Comparison of ENCODE assay signal across 31 cellular contexts in genomic region chr3:48233542-48233941, GRCh38. TPM values are rescaled to one million over a fixed set of nuclear protein-coding genes. Genes with fewer than 3 reads are reported as not detected.
DNase-seq lines count a peak whose midpoint lies in the region; ATAC-seq, FAIRE-seq and TF ChIP-seq lines count a peak whose summit lies in the region.
"Had no signal": no experiment of that assay in that cellular context is flagged by ENCODE, and none has a peak within 500 bp of the region (broad histone marks: within the 10 kb centered on the region; RNA-seq: fewer than 3 reads in every experiment).

No MANE protein-coding gene starts in this region.

- no peak overlapping the region for H2BK12ac ChIP-seq in trophoblast cell (ENCODE audit: low read length)

- H3K4me1 ChIP-seq in K562 (replicated peaks in 1 of 2; ENCODE audit: control insufficient read depth in 2 of 2, insufficient read depth in 2 of 2, low read length in 2 of 2), result peaks cover 7 to 14% of the 10 kb centered on the region in 2 experiments; a peak in 3 of 5 replicates
- H3K4me1 ChIP-seq in trophoblast cell (ENCODE audit: control insufficient read depth in 1 of 2, insufficient read depth in 2 of 2, low read length in 2 of 2), result no peaks in the 10 kb centered on the region
- H3K4me1 ChIP-seq: uterus had no signal

- H4K20me1 ChIP-seq in K562 (replicated peaks; ENCODE audit: control insufficient read depth, insufficient read depth, low read length), result no peaks in the 10 kb centered on the region
- H4K20me1 ChIP-seq: BLaER1 had no signal

- H4K91ac ChIP-seq in trophoblast cell (ENCODE audit: low read depth, low read length), result no peak overlapping the region

- H2BK120ac ChIP-seq in trophoblast cell (ENCODE audit: insufficient read depth, low read length, poor library complexity), result no peak overlapping the region

- H3K23ac ChIP-seq in trophoblast cell (ENCODE audit: low read length), result no peak overlapping the region

- H3K14ac ChIP-seq in trophoblast cell (ENCODE audit: low read length), result no peak overlapping the region

- H3K18ac ChIP-seq in trophoblast cell (ENCODE audit: low read length), result no peak overlapping the region

- H4K12ac ChIP-seq in trophoblast cell (ENCODE audit: low read depth, low read length), result no peak overlapping the region

- no peak for TF ChIP-seq RAD21 in K562 (CRISPR knock-in tag; conservative IDR thresholded peaks at IDR 0.05 in 1 of 2, IDR thresholded peaks at IDR 0.05 in 1 of 2)

- H3K27ac ChIP-seq in K562 (ENCODE audit: extremely low read depth, low read depth, low read length), result no peak overlapping the region
- H3K27ac ChIP-seq in trophoblast cell (ENCODE audit: low read depth, low read length), result no peak overlapping the region
- H3K27ac ChIP-seq: ascending aorta, BLaER1, lower lobe of right lung, uterus had no signal

- H2BK5ac ChIP-seq in trophoblast cell (ENCODE audit: low read depth, low read length, poor library complexity), result no peak overlapping the region

- POLR2A ChIA-PET in K562 (lab: Yijun Ruan, JAX), result interaction anchor here (0.6 kb wide), 1 partner anchor 273 kb away, joined by 5 read pairs; no protein-coding TSS in a partner anchor

- CTCF ChIA-PET in K562 (lab: Yijun Ruan, JAX; ENCODE audit: low intra/inter-chr PET ratio), result interaction anchor here (0.7 kb wide), 1 partner anchor 203 kb away, joined by 3 read pairs; no protein-coding TSS in a partner anchor

- H2AFZ ChIP-seq in K562 (ENCODE audit: low read depth, low read length) (no peak overlapping the region), trophoblast cell (ENCODE audit: insufficient read depth, low read length, poor library complexity) (no peak overlapping the region)

- H3K9me3 ChIP-seq in K562 (replicated peaks; ENCODE audit: control insufficient read depth, insufficient read depth, low read depth, low read length) (peaks cover 3% of the 10 kb centered on the region), trophoblast cell (ENCODE audit: insufficient read depth, low read depth, low read length) (no peaks in the 10 kb centered on the region)
- H3K9me3 ChIP-seq: ascending aorta, lower lobe of right lung, testis, uterus had no signal

- no peak overlapping the region for H3K4me2 ChIP-seq in K562 (ENCODE audit: insufficient read depth, low read length)
- H3K4me2 ChIP-seq in trophoblast cell (ENCODE audit: low read length), result no peak overlapping the region
- H3K4me2 ChIP-seq: BLaER1 had no signal

- no peaks in the 10 kb centered on the region for H3K9me1 ChIP-seq in K562 (ENCODE audit: control insufficient read depth, insufficient read depth, low read length)

- no peak for TF ChIP-seq CTCF in K562 (IDR thresholded peaks at IDR 0.05 in 2 of 3, conservative IDR thresholded peaks at IDR 0.05 in 1 of 3; ENCODE audit: insufficient read depth in 2 of 3, low read depth in 1 of 3, low read length in 3 of 3)

- no peaks in the 10 kb centered on the region for H3K36me3 ChIP-seq in K562 (ENCODE audit: control insufficient read depth, insufficient read depth, low read length)
- H3K36me3 ChIP-seq in trophoblast cell (ENCODE audit: control insufficient read depth in 1 of 2, insufficient read depth in 2 of 2, low read length in 2 of 2), result no peaks in the 10 kb centered on the region
- H3K36me3 ChIP-seq: ascending aorta, BLaER1, lower lobe of right lung, uterus, WERI-Rb-1 had no signal

- 10% methylated on average over 2 of the region's 2 CpGs for WGBS in K562 (ENCODE audit: insufficient coverage, low coverage, missing lambda C conversion rate)
- no CpG with 5 or more reads among the region's 2 CpGs for WGBS in trophoblast cell (ENCODE audit: extremely low coverage, insufficient coverage, insufficient read length)

- H3K27me3 ChIP-seq in K562 (ENCODE audit: control insufficient read depth in 2 of 2, insufficient read depth in 2 of 2, low read length in 2 of 2) (no peaks in the 10 kb centered on the region), trophoblast cell (ENCODE audit: insufficient read depth, low read length) (no peaks in the 10 kb centered on the region)
- H3K27me3 ChIP-seq: ascending aorta, BLaER1, testis, uterus had no signal

- TF ChIP-seq EP300 in K562 (IDR thresholded peaks at IDR 0.05; ENCODE audit: low read length), result no peak

- peak; percentile 51 for DNase-seq in CD1c-positive myeloid dendritic cell (ENCODE audit: extremely low spot score)
- DNase-seq in MV-4-11 (lab: John Stamatoyannopoulos, UW), result peak; percentile 83
- no peak for DNase-seq in K562 (ENCODE audit: extremely low read depth in 1 of 4, low spot score in 3 of 4)
- peak; percentile 3 for DNase-seq in posterior vena cava (ENCODE audit: low spot score)
- no peak for DNase-seq in activated CD4-positive, CD25-positive, alpha-beta regulatory T cell treated with anti-CD3 and anti-CD28 coated beads, Interleukin-2, amount 50 U/mL, for 72 hours
- no peak for DNase-seq in trophoblast cell
- DNase-seq: ACHN; activated CD4-positive, alpha-beta T cell treated with anti-CD3 and anti-CD28 coated beads, Interleukin-2, amount 10 ng/mL, durations not matched to agents 24 days and 14 days; activated T-cell treated with anti-CD3 and anti-CD28 coated beads, Interleukin-2, amount 50 U/mL, for 24 hours; COR-L47; effector CD4-positive, alpha-beta T cell; GDM1; hippocampal formation; IMR-90; lower lobe of right lung; naive thymus-derived CD8-positive, alpha-beta T cell; NCI-H1092 treated with DMSO at 0.1 percent for 48 hours; NCI-H1694 treated with DMSO at 0.1 percent for 48 hours; NCI-H2171; SHP77; testis; uterus; WERI-Rb-1 had no signal

- no peak for ATAC-seq in K562
- no peak for ATAC-seq in esophagus mucosa
- ATAC-seq: Panc1 had no signal

- intact Hi-C loops in K562 (cut with micrococcal nuclease), result loop anchor here (2.0 kb wide), 2 partner anchors 39 to 203 kb away; no protein-coding TSS in a partner anchor
- intact Hi-C loops in posterior vena cava (cut with DNase I), result no loop called here

- BruUV-seq in K562 (replicated peaks; lab: Mats Ljungman, UMichigan), result no TSS peak

- no peak overlapping the region for H3K4me3 ChIP-seq in K562
- H3K4me3 ChIP-seq in trophoblast cell (ENCODE audit: low read depth, low read length), result no peak overlapping the region
- H3K4me3 ChIP-seq: BLaER1, lower lobe of right lung, testis, uterus had no signal

- H4K8ac ChIP-seq in trophoblast cell (ENCODE audit: low read depth, low read length), result no peak overlapping the region

- no peak for TF ChIP-seq POLR2A in K562 (conservative IDR thresholded peaks at IDR 0.05)

- no peak overlapping the region for H2AK5ac ChIP-seq in trophoblast cell (ENCODE audit: low read length)

- no peaks in the 10 kb centered on the region for H3K79me1 ChIP-seq in trophoblast cell (ENCODE audit: low read length)

- in situ Hi-C loops in K562 (cut with MboI), result loop anchor here (10.0 kb wide), 1 partner anchor 201 kb away; the partner anchor contains the start of gene PLXNB1

- no peaks in the 10 kb centered on the region for H3K79me2 ChIP-seq in K562 (ENCODE audit: control insufficient read depth, insufficient read depth, low read length)
- no peaks in the 10 kb centered on the region for H3K79me2 ChIP-seq in trophoblast cell (ENCODE audit: control insufficient read depth, insufficient read depth, low read length, poor library complexity)

- H3K9ac ChIP-seq in K562 (ENCODE audit: insufficient read depth in 1 of 2, low read depth in 2 of 2, low read length in 2 of 2) (no peak overlapping the region), trophoblast cell (ENCODE audit: low read length) (no peak overlapping the region)
- H3K9ac ChIP-seq: BLaER1 had no signal

- H3K4ac ChIP-seq in trophoblast cell (ENCODE audit: low read depth, low read length), result no peak overlapping the region

- FAIRE-seq in K562 (lab: Jason Lieb, UNC), result no peak
- FAIRE-seq: colon, H54 had no signal

RNA-seq across cellular contexts. Expression of gene ZNF589, which starts 7.4 kb away (rescaled TPM):
- 68.3 and 75.9 TPM in 2 replicates for total RNA-seq in K562 (2011; cell fraction: chromatin; rRNA removed; ENCODE audit: low replicate concordance)
- total RNA-seq in K562 (2011; cell fraction: nucleolus; rRNA removed), result 29.9 and 35.9 TPM in 2 replicates
- 57.4 and 74.4 TPM in 2 replicates for total RNA-seq in K562 (2011; cell fraction: nucleoplasm; rRNA removed)
- total RNA-seq in K562 (2014; rRNA removed), result 13.9 and 17.6 TPM in 2 replicates
- 21.5 and 24.9 TPM in 2 replicates for total RNA-seq in K562 (2014; rRNA removed; fragmentation: Illumina TruSeq; extraction: Trizol)
- 20.1 and 20.8 TPM in 2 replicates for total RNA-seq in K562 (2015; rRNA removed; fragmentation: Illumina TruSeq; extraction: Trizol)
- 19.6 and 20.8 TPM in 2 replicates for total RNA-seq in K562 (2021)
- polyA plus RNA-seq in K562 (2011; rRNA removed), result 26.7 and 28.8 TPM in 2 replicates
- 11.3 and 20.8 TPM in 2 replicates for polyA plus RNA-seq in K562 (2011; cell fraction: cytosol; rRNA removed)
- 78.0 and 81.2 TPM in 2 replicates for polyA plus RNA-seq in K562 (2011; cell fraction: nucleus; rRNA removed)
- 14.2 and 16.5 TPM in 2 replicates for polyA plus RNA-seq in K562 (2012)
- polyA plus RNA-seq in K562 (2014; fragmentation: Illumina TruSeq; extraction: Trizol), result 24.1 and 25.1 TPM in 2 replicates
- 10 to 100 TPM in 1 of 2 experiments, 1 to 10 TPM in 1; 4.2 to 17.6 TPM for polyA plus RNA-seq in K562 (2014; fragmentation: Nextera tagmentation; extraction: Ambion mirVana)
- 23.2 and 23.9 TPM in 2 replicates for polyA plus RNA-seq in K562 (2014; rRNA removed)
- polyA minus RNA-seq in K562 (2011; rRNA and poly(A)+ RNA removed), result 24.3 and 27.1 TPM in 2 replicates
- polyA minus RNA-seq in K562 (2011; cell fraction: cytosol; rRNA and poly(A)+ RNA removed), result 6.6 and 7.7 TPM in 2 replicates
- polyA minus RNA-seq in K562 (2011; cell fraction: nucleus; rRNA and poly(A)+ RNA removed), result 12.9 and 19.1 TPM in 2 replicates
- total RNA-seq in posterior vena cava, result 10 to 100 TPM in 1 of 2 donors, 1 to 10 TPM in 1; 8.4 to 11.3 TPM
- 4.0 and 4.1 TPM in 2 replicates for polyA plus RNA-seq in trophoblast cell (2013)
- 6.9 TPM for total RNA-seq in esophagus mucosa

RNA-seq across cellular contexts. Expression of gene CAMP, which starts 10.2 kb away (rescaled TPM):
- total RNA-seq in K562 (2011; cell fraction: chromatin; rRNA removed; ENCODE audit: low replicate concordance), result not detected in 2 replicates
- not detected in 2 replicates for total RNA-seq in K562 (2011; cell fraction: nucleolus; rRNA removed)
- not detected in 2 replicates for total RNA-seq in K562 (2011; cell fraction: nucleoplasm; rRNA removed)
- total RNA-seq in K562 (2014; rRNA removed), result 0.29 TPM in 1 of 2 replicates, not detected in the other
- total RNA-seq in K562 (2014; rRNA removed; fragmentation: Illumina TruSeq; extraction: Trizol), result not detected in 2 replicates
- not detected in 2 replicates for total RNA-seq in K562 (2015; rRNA removed; fragmentation: Illumina TruSeq; extraction: Trizol)
- total RNA-seq in K562 (2021), result 0.22 TPM in 1 of 2 replicates, not detected in the other
- polyA plus RNA-seq in K562 (2011; rRNA removed), result not detected in 2 replicates
- not detected in 2 replicates for polyA plus RNA-seq in K562 (2011; cell fraction: cytosol; rRNA removed)
- polyA plus RNA-seq in K562 (2011; cell fraction: nucleus; rRNA removed), result not detected in 2 replicates
- polyA plus RNA-seq in K562 (2012), result not detected in 2 replicates
- polyA plus RNA-seq in K562 (2014; fragmentation: Illumina TruSeq; extraction: Trizol), result not detected in 2 replicates
- polyA plus RNA-seq in K562 (2014; fragmentation: Nextera tagmentation; extraction: Ambion mirVana), result not detected
- not detected in 2 replicates for polyA plus RNA-seq in K562 (2014; rRNA removed)
- polyA minus RNA-seq in K562 (2011; rRNA and poly(A)+ RNA removed), result not detected in 2 replicates
- not detected in 2 replicates for polyA minus RNA-seq in K562 (2011; cell fraction: cytosol; rRNA and poly(A)+ RNA removed)
- polyA minus RNA-seq in K562 (2011; cell fraction: nucleus; rRNA and poly(A)+ RNA removed), result not detected in 2 replicates
- not detected for total RNA-seq in posterior vena cava
- polyA plus RNA-seq in trophoblast cell (2013), result not detected in 2 replicates
- not detected for total RNA-seq in esophagus mucosa
- total RNA-seq: activated CD4-positive, alpha-beta T cell treated with anti-CD3 and anti-CD28 coated beads, Interleukin-2, amount 10 ng/mL, durations not matched to agents 24 days and 14 days; ascending aorta; IMR-90; mononuclear cell; naive thymus-derived CD8-positive, alpha-beta T cell; skeletal muscle tissue had no signal
- polyA plus RNA-seq: IMR-90; naive thymus-derived CD8-positive, alpha-beta T cell had no signal

RNA-seq across cellular contexts. Expression of gene CDC25A, which starts 45.3 kb away (rescaled TPM):
- total RNA-seq in K562 (2011; cell fraction: chromatin; rRNA removed; ENCODE audit: low replicate concordance), result 39.9 and 44.1 TPM in 2 replicates
- total RNA-seq in K562 (2011; cell fraction: nucleolus; rRNA removed), result 24.7 and 27.9 TPM in 2 replicates
- total RNA-seq in K562 (2011; cell fraction: nucleoplasm; rRNA removed), result 21.5 and 23.1 TPM in 2 replicates
- 53.9 and 61.3 TPM in 2 replicates for total RNA-seq in K562 (2014; rRNA removed)
- 52.2 and 53.9 TPM in 2 replicates for total RNA-seq in K562 (2014; rRNA removed; fragmentation: Illumina TruSeq; extraction: Trizol)
- total RNA-seq in K562 (2015; rRNA removed; fragmentation: Illumina TruSeq; extraction: Trizol), result 45.6 and 51.8 TPM in 2 replicates
- total RNA-seq in K562 (2021), result 52.0 and 59.2 TPM in 2 replicates
- 27.0 and 35.8 TPM in 2 replicates for polyA plus RNA-seq in K562 (2011; rRNA removed)
- 19.2 and 35.0 TPM in 2 replicates for polyA plus RNA-seq in K562 (2011; cell fraction: cytosol; rRNA removed)
- 14.7 and 15.2 TPM in 2 replicates for polyA plus RNA-seq in K562 (2011; cell fraction: nucleus; rRNA removed)
- polyA plus RNA-seq in K562 (2012), result 19.6 and 29.2 TPM in 2 replicates
- 46.5 and 56.2 TPM in 2 replicates for polyA plus RNA-seq in K562 (2014; fragmentation: Illumina TruSeq; extraction: Trizol)
- polyA plus RNA-seq in K562 (2014; fragmentation: Nextera tagmentation; extraction: Ambion mirVana), result 1 to 10 TPM; 3.4 to 5.0 TPM
- 30.3 and 34.7 TPM in 2 replicates for polyA plus RNA-seq in K562 (2014; rRNA removed)
- 42.7 and 45.9 TPM in 2 replicates for polyA minus RNA-seq in K562 (2011; rRNA and poly(A)+ RNA removed)
- 30.5 and 32.1 TPM in 2 replicates for polyA minus RNA-seq in K562 (2011; cell fraction: cytosol; rRNA and poly(A)+ RNA removed)
- polyA minus RNA-seq in K562 (2011; cell fraction: nucleus; rRNA and poly(A)+ RNA removed), result 15.9 and 16.6 TPM in 2 replicates
- total RNA-seq in posterior vena cava, result under 1 TPM; 0.43 to 0.65 TPM
- 8.3 and 8.5 TPM in 2 replicates for polyA plus RNA-seq in trophoblast cell (2013)
- 3.8 TPM for total RNA-seq in esophagus mucosa
- total RNA-seq: ascending aorta; naive thymus-derived CD8-positive, alpha-beta T cell had no signal
- polyA plus RNA-seq: naive thymus-derived CD8-positive, alpha-beta T cell had no signal

Comparison
In these comparisons a context has a peak if more than half of its experiments do, and no peak if none do; other contexts are left out.
1. DNase-seq: peak in CD1c-positive myeloid dendritic cell (single experiment), MV-4-11 (single experiment) and posterior vena cava (single experiment); none in K562 (0 of 4), activated CD4-positive, CD25-positive, alpha-beta regulatory T cell treated with anti-CD3 and anti-CD28 coated beads, Interleukin-2, amount 50 U/mL, for 72 hours (single experiment) and trophoblast cell (0 of 2).